In the genomic region with DNA sequence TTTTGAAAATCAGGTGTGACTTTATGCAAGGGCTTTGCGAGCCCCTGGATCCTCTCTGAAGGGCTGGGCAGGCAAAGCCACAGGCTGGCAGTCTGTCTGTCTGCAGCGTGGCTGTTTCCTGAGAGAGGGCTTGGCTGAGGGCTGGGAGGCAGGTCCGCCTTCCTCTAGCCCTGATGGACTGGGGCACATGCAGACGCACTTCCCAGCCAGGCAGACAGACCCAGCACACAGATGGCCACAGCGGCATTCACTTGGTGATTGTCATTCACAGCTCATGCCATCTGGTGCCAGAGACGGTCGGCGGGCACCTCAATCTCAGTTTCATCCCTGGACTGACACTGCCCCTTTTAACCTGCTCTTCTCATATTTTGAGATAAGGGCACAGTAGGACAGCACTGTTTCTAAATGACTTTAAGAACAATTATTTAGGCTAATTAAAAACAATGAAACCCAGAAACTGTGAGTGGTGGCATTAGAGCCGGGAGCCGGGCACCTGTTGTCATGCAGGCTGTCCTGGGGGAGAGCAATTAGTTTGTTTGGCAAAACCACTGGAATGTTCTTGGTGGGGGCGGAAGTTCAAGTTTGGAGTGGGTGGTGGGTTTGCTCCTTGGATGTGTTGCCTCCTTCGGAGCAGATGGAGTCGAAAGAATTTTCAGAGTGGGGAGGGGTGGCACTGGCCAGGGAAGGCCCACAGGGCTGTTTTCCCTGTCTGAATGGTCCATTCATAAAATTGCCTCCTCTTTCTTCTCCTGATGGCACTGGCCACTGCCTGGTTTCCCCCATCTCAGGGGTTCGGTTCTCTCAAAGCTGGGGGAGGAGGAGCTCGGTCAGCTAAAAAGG, we compare ENCODE assay signal across 2 cellular contexts.
TF ChIP-seq lines count a peak whose summit lies in the region.

No MANE protein-coding gene starts in this region.

TF ChIP-seq in GM23338, 12 proteins besides CTCF, POLR2A, EP300 and RAD21 (continues in another document):
- TF ChIP-seq, protein P1, sequence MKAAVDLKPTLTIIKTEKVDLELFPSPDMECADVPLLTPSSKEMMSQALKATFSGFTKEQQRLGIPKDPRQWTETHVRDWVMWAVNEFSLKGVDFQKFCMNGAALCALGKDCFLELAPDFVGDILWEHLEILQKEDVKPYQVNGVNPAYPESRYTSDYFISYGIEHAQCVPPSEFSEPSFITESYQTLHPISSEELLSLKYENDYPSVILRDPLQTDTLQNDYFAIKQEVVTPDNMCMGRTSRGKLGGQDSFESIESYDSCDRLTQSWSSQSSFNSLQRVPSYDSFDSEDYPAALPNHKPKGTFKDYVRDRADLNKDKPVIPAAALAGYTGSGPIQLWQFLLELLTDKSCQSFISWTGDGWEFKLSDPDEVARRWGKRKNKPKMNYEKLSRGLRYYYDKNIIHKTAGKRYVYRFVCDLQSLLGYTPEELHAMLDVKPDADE (IDR thresholded peaks at IDR 0.05) = no peak
- no peak for TF ChIP-seq CREB1 (CRISPR knock-in tag; IDR thresholded peaks at IDR 0.05; ENCODE audit: low read depth)
- no peak for TF ChIP-seq ZNF114 (CRISPR knock-in tag; IDR thresholded peaks at IDR 0.05)
- TF ChIP-seq EZH2 (IDR thresholded peaks at IDR 0.05; ENCODE audit: low read depth, unreplicated experiment) = no peak
- no peak for TF ChIP-seq POLR2AphosphoS5 (IDR thresholded peaks at IDR 0.05; ENCODE audit: low read depth)
- TF ChIP-seq ZNF331 (CRISPR knock-in tag; IDR thresholded peaks at IDR 0.05; ENCODE audit: low read depth) = no peak
- TF ChIP-seq NANOG (IDR thresholded peaks at IDR 0.05; ENCODE audit: borderline replicate concordance) = no peak
- TF ChIP-seq, protein P2, sequence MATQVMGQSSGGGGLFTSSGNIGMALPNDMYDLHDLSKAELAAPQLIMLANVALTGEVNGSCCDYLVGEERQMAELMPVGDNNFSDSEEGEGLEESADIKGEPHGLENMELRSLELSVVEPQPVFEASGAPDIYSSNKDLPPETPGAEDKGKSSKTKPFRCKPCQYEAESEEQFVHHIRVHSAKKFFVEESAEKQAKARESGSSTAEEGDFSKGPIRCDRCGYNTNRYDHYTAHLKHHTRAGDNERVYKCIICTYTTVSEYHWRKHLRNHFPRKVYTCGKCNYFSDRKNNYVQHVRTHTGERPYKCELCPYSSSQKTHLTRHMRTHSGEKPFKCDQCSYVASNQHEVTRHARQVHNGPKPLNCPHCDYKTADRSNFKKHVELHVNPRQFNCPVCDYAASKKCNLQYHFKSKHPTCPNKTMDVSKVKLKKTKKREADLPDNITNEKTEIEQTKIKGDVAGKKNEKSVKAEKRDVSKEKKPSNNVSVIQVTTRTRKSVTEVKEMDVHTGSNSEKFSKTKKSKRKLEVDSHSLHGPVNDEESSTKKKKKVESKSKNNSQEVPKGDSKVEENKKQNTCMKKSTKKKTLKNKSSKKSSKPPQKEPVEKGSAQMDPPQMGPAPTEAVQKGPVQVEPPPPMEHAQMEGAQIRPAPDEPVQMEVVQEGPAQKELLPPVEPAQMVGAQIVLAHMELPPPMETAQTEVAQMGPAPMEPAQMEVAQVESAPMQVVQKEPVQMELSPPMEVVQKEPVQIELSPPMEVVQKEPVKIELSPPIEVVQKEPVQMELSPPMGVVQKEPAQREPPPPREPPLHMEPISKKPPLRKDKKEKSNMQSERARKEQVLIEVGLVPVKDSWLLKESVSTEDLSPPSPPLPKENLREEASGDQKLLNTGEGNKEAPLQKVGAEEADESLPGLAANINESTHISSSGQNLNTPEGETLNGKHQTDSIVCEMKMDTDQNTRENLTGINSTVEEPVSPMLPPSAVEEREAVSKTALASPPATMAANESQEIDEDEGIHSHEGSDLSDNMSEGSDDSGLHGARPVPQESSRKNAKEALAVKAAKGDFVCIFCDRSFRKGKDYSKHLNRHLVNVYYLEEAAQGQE (IDR thresholded peaks at IDR 0.05; ENCODE audit: unreplicated experiment) = no peak

TF ChIP-seq in H1, 55 proteins besides CTCF, POLR2A, EP300 and RAD21:
- TF ChIP-seq SIN3A (conservative IDR thresholded peaks at IDR 0.05 in 1 of 2, IDR thresholded peaks at IDR 0.05 in 1 of 2; ENCODE audit: low read depth in 1 of 2, low read length in 2 of 2) (no peak), CEBPB (IDR thresholded peaks at IDR 0.05; ENCODE audit: low read depth, low read length) (no peak), JUND (IDR thresholded peaks at IDR 0.05; ENCODE audit: low read length) (no peak), RBBP5 (IDR thresholded peaks at IDR 0.05; ENCODE audit: borderline replicate concordance, low read depth, low read length) (no peak), EZH2 (IDR thresholded peaks at IDR 0.05; ENCODE audit: low read depth, low read length, severe bottlenecking) (no peak), KDM5A (IDR thresholded peaks at IDR 0.05; ENCODE audit: low read length) (no peak), SRF (IDR thresholded peaks at IDR 0.05; ENCODE audit: low read depth, low read length) (no peak), PHF8 (conservative IDR thresholded peaks at IDR 0.05; ENCODE audit: low read depth, low read length) (no peak), KDM4A (IDR thresholded peaks at IDR 0.05; ENCODE audit: low read depth, low read length, severe bottlenecking) (no peak), EGR1 (IDR thresholded peaks at IDR 0.05; ENCODE audit: borderline replicate concordance, low read depth, low read length) (no peak), SUZ12 (IDR thresholded peaks at IDR 0.05; ENCODE audit: low read length) (no peak), CHD1 (IDR thresholded peaks at IDR 0.05; ENCODE audit: low read depth, low read length) (no peak), TAF7 (optimal IDR thresholded peaks at IDR 0.05; ENCODE audit: borderline replicate concordance, low read depth, low read length) (no peak), RNF2 (IDR thresholded peaks at IDR 0.05; ENCODE audit: borderline replicate concordance, low read depth, low read length, missing control alignments, poor library complexity, severe bottlenecking) (no peak), MAFK (IDR thresholded peaks at IDR 0.05; ENCODE audit: low read depth, low read length) (no peak), JUN (IDR thresholded peaks at IDR 0.05; ENCODE audit: low read depth, low read length) (no peak), HDAC2 (IDR thresholded peaks at IDR 0.05; ENCODE audit: borderline replicate concordance in 1 of 2, low read depth in 2 of 2, low read length in 2 of 2) (no peak)
- TF ChIP-seq, protein P3, sequence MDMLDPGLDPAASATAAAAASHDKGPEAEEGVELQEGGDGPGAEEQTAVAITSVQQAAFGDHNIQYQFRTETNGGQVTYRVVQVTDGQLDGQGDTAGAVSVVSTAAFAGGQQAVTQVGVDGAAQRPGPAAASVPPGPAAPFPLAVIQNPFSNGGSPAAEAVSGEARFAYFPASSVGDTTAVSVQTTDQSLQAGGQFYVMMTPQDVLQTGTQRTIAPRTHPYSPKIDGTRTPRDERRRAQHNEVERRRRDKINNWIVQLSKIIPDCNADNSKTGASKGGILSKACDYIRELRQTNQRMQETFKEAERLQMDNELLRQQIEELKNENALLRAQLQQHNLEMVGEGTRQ (IDR thresholded peaks at IDR 0.05; ENCODE audit: low read length) = no peak
- TF ChIP-seq, protein P4, sequence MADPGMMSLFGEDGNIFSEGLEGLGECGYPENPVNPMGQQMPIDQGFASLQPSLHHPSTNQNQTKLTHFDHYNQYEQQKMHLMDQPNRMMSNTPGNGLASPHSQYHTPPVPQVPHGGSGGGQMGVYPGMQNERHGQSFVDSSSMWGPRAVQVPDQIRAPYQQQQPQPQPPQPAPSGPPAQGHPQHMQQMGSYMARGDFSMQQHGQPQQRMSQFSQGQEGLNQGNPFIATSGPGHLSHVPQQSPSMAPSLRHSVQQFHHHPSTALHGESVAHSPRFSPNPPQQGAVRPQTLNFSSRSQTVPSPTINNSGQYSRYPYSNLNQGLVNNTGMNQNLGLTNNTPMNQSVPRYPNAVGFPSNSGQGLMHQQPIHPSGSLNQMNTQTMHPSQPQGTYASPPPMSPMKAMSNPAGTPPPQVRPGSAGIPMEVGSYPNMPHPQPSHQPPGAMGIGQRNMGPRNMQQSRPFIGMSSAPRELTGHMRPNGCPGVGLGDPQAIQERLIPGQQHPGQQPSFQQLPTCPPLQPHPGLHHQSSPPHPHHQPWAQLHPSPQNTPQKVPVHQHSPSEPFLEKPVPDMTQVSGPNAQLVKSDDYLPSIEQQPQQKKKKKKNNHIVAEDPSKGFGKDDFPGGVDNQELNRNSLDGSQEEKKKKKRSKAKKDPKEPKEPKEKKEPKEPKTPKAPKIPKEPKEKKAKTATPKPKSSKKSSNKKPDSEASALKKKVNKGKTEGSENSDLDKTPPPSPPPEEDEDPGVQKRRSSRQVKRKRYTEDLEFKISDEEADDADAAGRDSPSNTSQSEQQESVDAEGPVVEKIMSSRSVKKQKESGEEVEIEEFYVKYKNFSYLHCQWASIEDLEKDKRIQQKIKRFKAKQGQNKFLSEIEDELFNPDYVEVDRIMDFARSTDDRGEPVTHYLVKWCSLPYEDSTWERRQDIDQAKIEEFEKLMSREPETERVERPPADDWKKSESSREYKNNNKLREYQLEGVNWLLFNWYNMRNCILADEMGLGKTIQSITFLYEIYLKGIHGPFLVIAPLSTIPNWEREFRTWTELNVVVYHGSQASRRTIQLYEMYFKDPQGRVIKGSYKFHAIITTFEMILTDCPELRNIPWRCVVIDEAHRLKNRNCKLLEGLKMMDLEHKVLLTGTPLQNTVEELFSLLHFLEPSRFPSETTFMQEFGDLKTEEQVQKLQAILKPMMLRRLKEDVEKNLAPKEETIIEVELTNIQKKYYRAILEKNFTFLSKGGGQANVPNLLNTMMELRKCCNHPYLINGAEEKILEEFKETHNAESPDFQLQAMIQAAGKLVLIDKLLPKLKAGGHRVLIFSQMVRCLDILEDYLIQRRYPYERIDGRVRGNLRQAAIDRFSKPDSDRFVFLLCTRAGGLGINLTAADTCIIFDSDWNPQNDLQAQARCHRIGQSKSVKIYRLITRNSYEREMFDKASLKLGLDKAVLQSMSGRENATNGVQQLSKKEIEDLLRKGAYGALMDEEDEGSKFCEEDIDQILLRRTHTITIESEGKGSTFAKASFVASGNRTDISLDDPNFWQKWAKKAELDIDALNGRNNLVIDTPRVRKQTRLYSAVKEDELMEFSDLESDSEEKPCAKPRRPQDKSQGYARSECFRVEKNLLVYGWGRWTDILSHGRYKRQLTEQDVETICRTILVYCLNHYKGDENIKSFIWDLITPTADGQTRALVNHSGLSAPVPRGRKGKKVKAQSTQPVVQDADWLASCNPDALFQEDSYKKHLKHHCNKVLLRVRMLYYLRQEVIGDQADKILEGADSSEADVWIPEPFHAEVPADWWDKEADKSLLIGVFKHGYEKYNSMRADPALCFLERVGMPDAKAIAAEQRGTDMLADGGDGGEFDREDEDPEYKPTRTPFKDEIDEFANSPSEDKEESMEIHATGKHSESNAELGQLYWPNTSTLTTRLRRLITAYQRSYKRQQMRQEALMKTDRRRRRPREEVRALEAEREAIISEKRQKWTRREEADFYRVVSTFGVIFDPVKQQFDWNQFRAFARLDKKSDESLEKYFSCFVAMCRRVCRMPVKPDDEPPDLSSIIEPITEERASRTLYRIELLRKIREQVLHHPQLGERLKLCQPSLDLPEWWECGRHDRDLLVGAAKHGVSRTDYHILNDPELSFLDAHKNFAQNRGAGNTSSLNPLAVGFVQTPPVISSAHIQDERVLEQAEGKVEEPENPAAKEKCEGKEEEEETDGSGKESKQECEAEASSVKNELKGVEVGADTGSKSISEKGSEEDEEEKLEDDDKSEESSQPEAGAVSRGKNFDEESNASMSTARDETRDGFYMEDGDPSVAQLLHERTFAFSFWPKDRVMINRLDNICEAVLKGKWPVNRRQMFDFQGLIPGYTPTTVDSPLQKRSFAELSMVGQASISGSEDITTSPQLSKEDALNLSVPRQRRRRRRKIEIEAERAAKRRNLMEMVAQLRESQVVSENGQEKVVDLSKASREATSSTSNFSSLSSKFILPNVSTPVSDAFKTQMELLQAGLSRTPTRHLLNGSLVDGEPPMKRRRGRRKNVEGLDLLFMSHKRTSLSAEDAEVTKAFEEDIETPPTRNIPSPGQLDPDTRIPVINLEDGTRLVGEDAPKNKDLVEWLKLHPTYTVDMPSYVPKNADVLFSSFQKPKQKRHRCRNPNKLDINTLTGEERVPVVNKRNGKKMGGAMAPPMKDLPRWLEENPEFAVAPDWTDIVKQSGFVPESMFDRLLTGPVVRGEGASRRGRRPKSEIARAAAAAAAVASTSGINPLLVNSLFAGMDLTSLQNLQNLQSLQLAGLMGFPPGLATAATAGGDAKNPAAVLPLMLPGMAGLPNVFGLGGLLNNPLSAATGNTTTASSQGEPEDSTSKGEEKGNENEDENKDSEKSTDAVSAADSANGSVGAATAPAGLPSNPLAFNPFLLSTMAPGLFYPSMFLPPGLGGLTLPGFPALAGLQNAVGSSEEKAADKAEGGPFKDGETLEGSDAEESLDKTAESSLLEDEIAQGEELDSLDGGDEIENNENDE (IDR thresholded peaks at IDR 0.05; ENCODE audit: insufficient replicate concordance, low read length) = no peak
- TF ChIP-seq, protein P5, sequence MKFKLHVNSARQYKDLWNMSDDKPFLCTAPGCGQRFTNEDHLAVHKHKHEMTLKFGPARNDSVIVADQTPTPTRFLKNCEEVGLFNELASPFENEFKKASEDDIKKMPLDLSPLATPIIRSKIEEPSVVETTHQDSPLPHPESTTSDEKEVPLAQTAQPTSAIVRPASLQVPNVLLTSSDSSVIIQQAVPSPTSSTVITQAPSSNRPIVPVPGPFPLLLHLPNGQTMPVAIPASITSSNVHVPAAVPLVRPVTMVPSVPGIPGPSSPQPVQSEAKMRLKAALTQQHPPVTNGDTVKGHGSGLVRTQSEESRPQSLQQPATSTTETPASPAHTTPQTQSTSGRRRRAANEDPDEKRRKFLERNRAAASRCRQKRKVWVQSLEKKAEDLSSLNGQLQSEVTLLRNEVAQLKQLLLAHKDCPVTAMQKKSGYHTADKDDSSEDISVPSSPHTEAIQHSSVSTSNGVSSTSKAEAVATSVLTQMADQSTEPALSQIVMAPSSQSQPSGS (IDR thresholded peaks at IDR 0.05; ENCODE audit: low read length) = no peak
